29 cellular contexts compared by ENCODE assay signal in the genomic region with DNA sequence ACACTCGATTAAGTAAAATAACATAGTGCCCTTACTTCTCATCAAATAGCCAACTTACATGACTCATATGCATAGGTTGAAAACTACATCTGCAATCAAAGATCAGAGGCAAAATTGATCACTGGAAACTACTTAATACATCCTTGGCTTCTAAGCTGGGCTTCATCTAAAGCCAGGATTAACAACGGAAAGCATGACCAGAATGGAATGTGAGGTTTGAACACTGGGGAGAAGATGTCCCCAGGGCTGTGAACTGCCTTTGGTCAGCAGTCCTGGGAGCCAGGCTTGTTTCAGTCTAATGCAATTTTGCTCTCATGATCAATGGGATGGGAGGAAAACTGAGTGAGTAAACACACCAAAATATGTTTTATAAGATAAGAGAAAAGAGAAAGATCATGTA.
A peak's percentile ranks its signal among the peaks of the same experiment; 100 is the strongest.
DNase-seq lines count a peak whose midpoint lies in the region; ATAC-seq and TF ChIP-seq lines count a peak whose summit lies in the region.
"Had no signal": no experiment of that assay in that cellular context is flagged by ENCODE, and none has a peak within 500 bp of the region (broad histone marks: within the 10 kb centered on the region; RNA-seq: fewer than 3 reads in every experiment).

No MANE protein-coding gene starts in this region.

- ATAC-seq in stimulated activated naive CD8-positive, alpha-beta T cell treated with anti-CD3 and anti-CD28 coated beads, Interleukin-15, Interleukin-2, amounts not matched to agents 100 U/mL and 50 U/mL, for 24 hours, result no peak
- ATAC-seq in HG03460 (IDR thresholded peaks at IDR 0.05; ENCODE audit: unreplicated experiment), result no peak
- ATAC-seq: A549; activated T-cell treated with anti-CD3 and anti-CD28 coated beads, Interleukin-2, amount 50 U/mL, for 4 hours; GM12878; left ventricle myocardium superior; natural killer cell had no signal

- no peak overlapping the region for H3K4me3 ChIP-seq in fibroblast of mammary gland (ENCODE audit: control insufficient read depth, low read depth, low read length)
- H3K4me3 ChIP-seq: A549; BLaER1 treated with 17β-estradiol and CSF1 and Interleukin-3, amounts not matched to agents 10 nM and 100 nM; coronary artery; GM12878; ovary; Peyer's patch; spleen had no signal

- no peak for TF ChIP-seq CTCF in fibroblast of mammary gland (conservative IDR thresholded peaks at IDR 0.05; ENCODE audit: control insufficient read depth, insufficient read depth, low read depth, low read length)

- DNase-seq in AG20443 (ENCODE audit: low spot score), result peak; percentile 13
- peak; percentile 34 for DNase-seq in OCI-M1 (lab: John Stamatoyannopoulos, UW)
- peak; percentile 10 for DNase-seq in fibroblast of mammary gland (ENCODE audit: low read depth)
- DNase-seq in non-pigmented ciliary epithelial cell (ENCODE audit: low read depth), result peak; percentile 22
- no peak for DNase-seq in NCI-H2227 (lab: John Stamatoyannopoulos, UW; ENCODE audit: unreplicated experiment)
- DNase-seq in COLO668 (lab: John Stamatoyannopoulos, UW; ENCODE audit: unreplicated experiment), result no peak
- no peak for DNase-seq in stimulated activated naive CD8-positive, alpha-beta T cell treated with anti-CD3 and anti-CD28 coated beads, Interleukin-15, Interleukin-2, amounts not matched to agents 100 U/mL and 50 U/mL, for 24 hours
- DNase-seq: activated CD4-positive, alpha-beta T cell treated with anti-CD3 and anti-CD28 coated beads for 48 hours; activated T-cell treated with anti-CD3 and anti-CD28 coated beads, Interleukin-2, amount 50 U/mL, for 4 hours; DND-41; effector memory CD4-positive, alpha-beta T cell; Karpas-422; left ventricle myocardium superior; natural killer cell; NCI-H2171; NCI-H524 treated with DMSO at 0.1 percent for 48 hours; ovary; Peyer's patch; retina; SHP77 treated with DMSO at 0.1 percent for 48 hours; spleen; SW 1271; T-helper 9 cell; trophoblast cell had no signal

Comparison
In these comparisons a context has a peak if more than half of its experiments do, and no peak if none do; other contexts are left out.
1. DNase-seq: peak in AG20443 (single experiment), OCI-M1 (single experiment), fibroblast of mammary gland (single experiment) and non-pigmented ciliary epithelial cell (single experiment); none in NCI-H2227 (single experiment), COLO668 (single experiment) and stimulated activated naive CD8-positive, alpha-beta T cell treated with anti-CD3 and anti-CD28 coated beads, Interleukin-15, Interleukin-2, amounts not matched to agents 100 U/mL and 50 U/mL, for 24 hours (single experiment).